34 cellular contexts compared by ENCODE assay signal in the genomic region with DNA sequence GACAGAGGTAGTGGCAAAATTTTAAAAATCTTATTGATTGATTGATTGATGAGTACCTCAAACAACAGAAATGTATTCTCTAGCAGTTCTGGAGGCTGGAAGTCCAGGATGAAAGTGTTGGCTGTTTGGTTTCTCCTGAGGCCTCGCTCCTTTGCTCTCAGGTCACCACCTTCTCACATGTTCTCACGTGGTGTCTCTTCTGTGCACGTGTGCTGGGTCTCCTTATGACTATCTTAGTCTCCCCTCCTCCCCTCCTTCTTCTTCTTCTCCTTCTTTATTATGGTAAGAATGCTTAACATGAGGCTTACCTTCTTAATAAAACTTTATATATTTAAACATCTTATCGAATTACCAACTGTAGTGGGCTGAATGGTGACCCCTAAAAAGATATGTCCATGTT.
"Had no signal": no experiment of that assay in that cellular context is flagged by ENCODE, and none has a peak within 500 bp of the region (broad histone marks: within the 10 kb centered on the region; RNA-seq: fewer than 3 reads in every experiment).

No MANE protein-coding gene starts in this region.

- H3K36me3 ChIP-seq: MG63 had no signal

- H3K27me3 ChIP-seq: MG63 had no signal

- H3K4me3 ChIP-seq: MG63 had no signal

- H3K9me3 ChIP-seq: MG63 had no signal

- DNase-seq: Karpas-422, Kasumi-1, MG63, MM.1S, MV-4-11, NCI-H1048, NCI-H1092, NCI-H1092 treated with DMSO at 0.1 percent for 48 hours, NCI-H1105, NCI-H1105 treated with DMSO at 0.1 percent for 48 hours, NCI-H1417, NCI-H1417 treated with DMSO at 0.1 percent for 48 hours, NCI-H1436, NCI-H1436 treated with DMSO at 0.1 percent for 48 hours, NCI-H146, NCI-H1694, NCI-H1694 treated with DMSO at 0.1 percent for 48 hours, NCI-H187, NCI-H187 treated with DMSO at 0.1 percent for 48 hours, NCI-H1930, NCI-H2029, NCI-H2029 treated with DMSO at 0.1 percent for 48 hours, NCI-H2081, NCI-H2081 treated with DMSO at 0.1 percent for 48 hours, NCI-H2107, NCI-H2171, NCI-H2171 treated with DMSO at 0.1 percent for 48 hours, NCI-H2227 treated with DMSO at 0.1 percent for 48 hours, NCI-H226, NCI-H345, NCI-H446, NCI-H446 treated with DMSO at 0.1 percent for 48 hours, NCI-H510A, NCI-H510A treated with DMSO at 0.1 percent for 48 hours had no signal
